19 cellular contexts compared by ENCODE assay signal in the genomic region with DNA sequence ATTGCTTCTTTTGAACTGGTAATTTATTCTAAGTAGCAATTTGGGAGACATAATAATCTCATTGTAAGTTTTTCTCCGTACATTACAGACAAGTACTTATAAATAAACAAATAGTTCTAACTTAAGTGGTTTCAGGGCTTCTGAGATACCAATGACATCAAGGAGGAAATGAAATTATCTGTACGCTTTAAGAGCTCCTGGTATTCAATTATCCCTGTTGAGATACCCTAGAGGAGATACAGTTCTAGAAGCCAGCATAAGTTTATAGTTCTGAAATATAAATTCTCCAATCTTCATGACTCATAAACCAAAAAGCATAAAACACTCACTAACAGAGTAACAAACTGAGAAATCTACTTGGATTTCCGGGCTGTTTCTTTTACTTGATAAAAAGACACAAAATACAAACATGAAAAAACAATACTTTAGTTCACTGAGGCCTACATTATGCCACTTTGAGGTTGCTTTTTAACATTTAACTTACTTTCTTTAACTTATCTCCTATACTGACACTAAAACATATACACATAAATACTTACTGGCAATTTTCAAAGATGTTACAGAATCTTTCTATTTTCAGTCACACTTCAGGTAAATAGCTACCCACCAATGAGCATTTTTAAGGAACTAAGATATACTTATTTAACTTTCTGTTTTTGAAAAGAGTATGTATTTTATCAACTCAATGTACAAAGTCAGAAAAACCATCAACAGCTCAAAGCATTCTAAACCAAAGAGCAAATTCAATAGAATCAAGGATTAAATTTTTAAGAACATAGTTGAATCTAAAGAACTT. TPM values are rescaled to one million over a fixed set of nuclear protein-coding genes. Genes with fewer than 3 reads are reported as not detected.
DNase-seq lines count a peak whose midpoint lies in the region; ATAC-seq and TF ChIP-seq lines count a peak whose summit lies in the region.
"Had no signal": no experiment of that assay in that cellular context is flagged by ENCODE, and none has a peak within 500 bp of the region (broad histone marks: within the 10 kb centered on the region; RNA-seq: fewer than 3 reads in every experiment).

No MANE protein-coding gene starts in this region.

- H3K4me1 ChIP-seq in RWPE2 (ENCODE audit: insufficient read depth, poor library complexity, severe bottlenecking): no peaks in the 10 kb centered on the region
- H3K4me1 ChIP-seq: BLaER1 had no signal

- no peak for DNase-seq in natural killer cell
- DNase-seq in natural killer cell treated with Interleukin-12 subunit alpha and Interleukin-12 subunit beta and Interleukin-15 and Interleukin-18, amount 100 ng/mL, for 72 hours (ENCODE audit: low spot score): no peak
- no peak for DNase-seq in RWPE2 (ENCODE audit: low spot score)
- peak; percentile 38 for DNase-seq in fibroblast of peridontal ligament (ENCODE audit: extremely low read depth)
- DNase-seq in ureter (ENCODE audit: low spot score): no peak
- no peak for DNase-seq in HuH-7.5 (ENCODE audit: low spot score)
- DNase-seq: cerebellar nuclear complex; heart left ventricle; naive B cell; NCI-H1092; NCI-H510A; right cardiac atrium; stimulated activated CD4-positive, alpha-beta T cell treated with anti-CD3 and anti-CD28 coated beads, Interleukin-4, amount 100 ng/mL, for 24 hours; T-helper 9 cell; uterus had no signal

- H3K27ac Mint-ChIP-seq in natural killer cell: peak overlapping the region; percentile 2 to 45
- peak overlapping the region in 1 of 2 donors; percentile 15 for H3K27ac Mint-ChIP-seq in natural killer cell treated with Interleukin-12 subunit alpha and Interleukin-12 subunit beta and Interleukin-15 and Interleukin-18, amount 100 ng/mL, for 72 hours
- H3K27ac Mint-ChIP-seq: stimulated activated effector memory CD8-positive, alpha-beta T cell treated with anti-CD3 and anti-CD28 coated beads, Interleukin-12 subunit alpha, Interleukin-12 subunit beta, amount 100 ng/mL, for 72 hours had no signal

- intact Hi-C loops in natural killer cell (cut with micrococcal nuclease): no loop called here

- H3K4me3 ChIP-seq in RWPE2 (ENCODE audit: severe bottlenecking): no peak overlapping the region
- H3K4me3 ChIP-seq: BLaER1, heart left ventricle, uterus had no signal

- H3K9me3 ChIP-seq in RWPE2 (ENCODE audit: severe bottlenecking): no peaks in the 10 kb centered on the region
- H3K9me3 ChIP-seq: heart left ventricle, uterus had no signal

- H3K36me3 Mint-ChIP-seq in natural killer cell: peaks cover 9% of the 10 kb centered on the region
- peaks cover 29% of the 10 kb centered on the region for H3K36me3 Mint-ChIP-seq in natural killer cell treated with Interleukin-12 subunit alpha and Interleukin-12 subunit beta and Interleukin-15 and Interleukin-18, amount 100 ng/mL, for 72 hours

- ATAC-seq in natural killer cell (no peak), RWPE2 (ENCODE audit: low read depth) (no peak), GM21367 (IDR thresholded peaks at IDR 0.05; ENCODE audit: unreplicated experiment) (no peak), HG03469 (IDR thresholded peaks at IDR 0.05; ENCODE audit: unreplicated experiment) (no peak)
- ATAC-seq in natural killer cell treated with Interleukin-12 subunit alpha and Interleukin-12 subunit beta and Interleukin-15 and Interleukin-18, amount 100 ng/mL, for 72 hours: no peak
- ATAC-seq: heart left ventricle; right cardiac atrium; stimulated activated effector memory CD8-positive, alpha-beta T cell treated with anti-CD3 and anti-CD28 coated beads, Interleukin-12 subunit alpha, Interleukin-12 subunit beta, amount 100 ng/mL, for 72 hours had no signal

- peaks cover 89% of the 10 kb centered on the region for H3K36me3 ChIP-seq in RWPE2 (ENCODE audit: low read depth)
- H3K36me3 ChIP-seq: uterus had no signal

- H3K4me3 Mint-ChIP-seq in natural killer cell: no peak overlapping the region
- H3K4me3 Mint-ChIP-seq in natural killer cell treated with Interleukin-12 subunit alpha and Interleukin-12 subunit beta and Interleukin-15 and Interleukin-18, amount 100 ng/mL, for 72 hours: no peak overlapping the region
- H3K4me3 Mint-ChIP-seq: naive B cell; stimulated activated effector memory CD8-positive, alpha-beta T cell treated with anti-CD3 and anti-CD28 coated beads, Interleukin-12 subunit alpha, Interleukin-12 subunit beta, amount 100 ng/mL, for 72 hours had no signal

- no peaks in the 10 kb centered on the region for H3K27me3 Mint-ChIP-seq in natural killer cell (ENCODE audit: low read depth in 2 of 2)
- no peaks in the 10 kb centered on the region for H3K27me3 Mint-ChIP-seq in natural killer cell treated with Interleukin-12 subunit alpha and Interleukin-12 subunit beta and Interleukin-15 and Interleukin-18, amount 100 ng/mL, for 72 hours
- H3K27me3 Mint-ChIP-seq: naive B cell had no signal

- no peak for TF ChIP-seq CTCF in natural killer cell (IDR thresholded peaks at IDR 0.05)
- no peak for TF ChIP-seq CTCF in RWPE2 (IDR thresholded peaks at IDR 0.05; ENCODE audit: poor library complexity, severe bottlenecking)

- peaks cover 16 to 44% of the 10 kb centered on the region in 2 donors for H3K4me1 Mint-ChIP-seq in natural killer cell
- H3K4me1 Mint-ChIP-seq in natural killer cell treated with Interleukin-12 subunit alpha and Interleukin-12 subunit beta and Interleukin-15 and Interleukin-18, amount 100 ng/mL, for 72 hours (ENCODE audit: low read depth in 2 of 2): peaks cover 41 to 47% of the 10 kb centered on the region in 2 donors

- H3K9me3 Mint-ChIP-seq in natural killer cell: no peaks in the 10 kb centered on the region
- H3K9me3 Mint-ChIP-seq in natural killer cell treated with Interleukin-12 subunit alpha and Interleukin-12 subunit beta and Interleukin-15 and Interleukin-18, amount 100 ng/mL, for 72 hours: no peaks in the 10 kb centered on the region
- H3K9me3 Mint-ChIP-seq: naive B cell; stimulated activated effector memory CD8-positive, alpha-beta T cell treated with anti-CD3 and anti-CD28 coated beads, Interleukin-12 subunit alpha, Interleukin-12 subunit beta, amount 100 ng/mL, for 72 hours had no signal

- peak overlapping the region; percentile 11 for H3K27ac ChIP-seq in RWPE2 (ENCODE audit: poor library complexity, severe bottlenecking)
- H3K27ac ChIP-seq: BLaER1 had no signal

- no peaks in the 10 kb centered on the region for H3K27me3 ChIP-seq in RWPE2 (ENCODE audit: insufficient read depth, poor library complexity, severe bottlenecking)
- H3K27me3 ChIP-seq: BLaER1, heart left ventricle, uterus had no signal

RNA-seq across cellular contexts. Expression of a gene that starts 7.5 kb away (rescaled TPM):
- total RNA-seq in natural killer cell (100 to 1,000 TPM in 1 of 3 donors, 10 to 100 TPM in 2; 90.0 to 108 (median 92.0) TPM), ureter (93.0 TPM)
- total RNA-seq in natural killer cell treated with Interleukin-12 subunit alpha and Interleukin-12 subunit beta and Interleukin-15 and Interleukin-18, amount 100 ng/mL, for 72 hours: 10 to 100 TPM; 54.1 to 68.8 TPM

RNA-seq across cellular contexts. Expression of a gene that starts 27.3 kb away (rescaled TPM):
- total RNA-seq in natural killer cell: 1 to 10 TPM; 7.0 to 9.4 (median 8.9) TPM
- 10 to 100 TPM; 24.5 to 30.4 TPM for total RNA-seq in natural killer cell treated with Interleukin-12 subunit alpha and Interleukin-12 subunit beta and Interleukin-15 and Interleukin-18, amount 100 ng/mL, for 72 hours
- 23.1 TPM for total RNA-seq in ureter

RNA-seq across cellular contexts. Expression of a gene that starts 50.4 kb away (rescaled TPM):
- total RNA-seq in natural killer cell: 100 to 1,000 TPM; 136 to 149 (median 145) TPM
- 10 to 100 TPM; 72.5 to 80.0 TPM for total RNA-seq in natural killer cell treated with Interleukin-12 subunit alpha and Interleukin-12 subunit beta and Interleukin-15 and Interleukin-18, amount 100 ng/mL, for 72 hours
- total RNA-seq in ureter: 44.6 TPM
